Comparison of ENCODE assay signal across 8 cellular contexts in genomic region chr3:182793663-182794454, GRCh38. TPM values are rescaled to one million over a fixed set of nuclear protein-coding genes. Genes with fewer than 3 reads are reported as not detected.
DNase-seq lines count a peak whose midpoint lies in the region; ATAC-seq and TF ChIP-seq lines count a peak whose summit lies in the region.

No MANE protein-coding gene starts in this region.

- H3K27ac ChIP-seq in CD8-positive, alpha-beta T cell (ENCODE audit: low read depth, low read length) = peak overlapping the region; percentile 90
- peak overlapping the region; percentile 33 for H3K27ac ChIP-seq in trophoblast cell (ENCODE audit: low read depth, low read length)
- peak overlapping the region; percentile 98 for H3K27ac ChIP-seq in urinary bladder (ENCODE audit: low read depth)

- peak overlapping the region; percentile 38 for H2BK120ac ChIP-seq in trophoblast cell (ENCODE audit: insufficient read depth, low read length, poor library complexity)

- no peak overlapping the region for H3K23ac ChIP-seq in trophoblast cell (ENCODE audit: low read length)

- H3K4me1 ChIP-seq in CD8-positive, alpha-beta T cell (ENCODE audit: insufficient read depth, low read length) = peaks cover 27% of the 10 kb centered on the region
- no peaks in the 10 kb centered on the region for H3K4me1 ChIP-seq in trophoblast cell (ENCODE audit: control insufficient read depth in 1 of 2, insufficient read depth in 2 of 2, low read length in 2 of 2)
- peaks cover 1% of the 10 kb centered on the region for H3K4me1 ChIP-seq in urinary bladder (ENCODE audit: insufficient read depth)

- H2AK5ac ChIP-seq in trophoblast cell (ENCODE audit: low read length) = no peak overlapping the region

- peaks cover 39% of the 10 kb centered on the region for H3K4me1 Mint-ChIP-seq in CD8-positive, alpha-beta T cell (ENCODE audit: low read depth)

- CTCF ChIA-PET in CD8-positive, alpha-beta T cell (lab: Charles Lee) = interaction anchor here (1.4 to 1.7 kb wide), 2 partner anchors 13 to 50 kb away, joined by 3 read pairs; no protein-coding TSS in a partner anchor

- H3K79me2 ChIP-seq in trophoblast cell (ENCODE audit: control insufficient read depth, insufficient read depth, low read length, poor library complexity) = peaks cover 9% of the 10 kb centered on the region

- peak overlapping the region; percentile 26 for H3K18ac ChIP-seq in trophoblast cell (ENCODE audit: low read length)

- H2AFZ ChIP-seq in trophoblast cell (ENCODE audit: insufficient read depth, low read length, poor library complexity) = peak overlapping the region; percentile 79

- peak overlapping the region; percentile 64 for H4K12ac ChIP-seq in trophoblast cell (ENCODE audit: low read depth, low read length)

- H3K27me3 ChIP-seq in CD8-positive, alpha-beta T cell (ENCODE audit: insufficient read depth, low read length) = no peaks in the 10 kb centered on the region
- H3K27me3 ChIP-seq in trophoblast cell (ENCODE audit: insufficient read depth, low read length) = no peaks in the 10 kb centered on the region

- POLR2A ChIA-PET in CD8-positive, alpha-beta T cell (lab: Charles Lee) = interaction anchor here (0.8 to 2.7 kb wide), 7 partner anchors 10 to 1882 kb away, joined by 3 to 6 read pairs (median 4); partner anchors contain the start of genes FXR1 and KLHL24

- H3K9ac ChIP-seq in trophoblast cell (ENCODE audit: low read length) = peak overlapping the region; percentile 74

- peak overlapping the region; percentile 86 for H3K4me3 ChIP-seq in CD8-positive, alpha-beta T cell (ENCODE audit: low read depth, low read length)
- H3K4me3 ChIP-seq in trophoblast cell (ENCODE audit: low read depth, low read length) = peak overlapping the region; percentile 93
- peak overlapping the region; percentile 99 for H3K4me3 ChIP-seq in urinary bladder (ENCODE audit: low read depth, low read length)

- peak overlapping the region; percentile 78 for H4K8ac ChIP-seq in trophoblast cell (ENCODE audit: low read depth, low read length)

- H3K27me3 Mint-ChIP-seq in CD8-positive, alpha-beta T cell (ENCODE audit: low read depth) = no peaks in the 10 kb centered on the region

- DNase-seq in CD8-positive, alpha-beta T cell = peak; percentile 6 to 72 (median 39)
- DNase-seq in SHP77 treated with DMSO at 0.1 percent for 48 hours (lab: John Stamatoyannopoulos, UW) = peak; percentile 15
- peak; percentile 50 to 66 for DNase-seq in activated naive CD4-positive, alpha-beta T cell treated with anti-CD3 and anti-CD28 coated beads, Interleukin-2, amount 50 U/mL, for 72 hours (ENCODE audit: low spot score in 2 of 2)
- DNase-seq in Right ventricle myocardium superior = peak; percentile 58
- DNase-seq in trophoblast cell = peak; percentile 11 to 32

- intact Hi-C loops in CD8-positive, alpha-beta T cell (cut with DNase I, micrococcal nuclease) = loop anchor here (1.0 to 10.0 kb wide), 9 partner anchors 43 to 1882 kb away; partner anchors contain the start of genes MCCC1 (in 2 of the 2), ALG3 (in 1 of the 2), DCUN1D1 (in 1 of the 2) and EEF1AKMT4 (in 1 of the 2)
- intact Hi-C loops in Right ventricle myocardium superior (cut with DNase I) = no loop called here

- WGBS in trophoblast cell (ENCODE audit: extremely low coverage, insufficient coverage, insufficient read length) = no CpG with 5 or more reads among the region's 86 CpGs
- WGBS in urinary bladder = under 1% methylated on average over 86 of the region's 86 CpGs

- no peak for TF ChIP-seq CTCF in CD8-positive, alpha-beta T cell (IDR thresholded peaks at IDR 0.05)

- H3K9me3 ChIP-seq in CD8-positive, alpha-beta T cell (ENCODE audit: low read length) = no peaks in the 10 kb centered on the region
- no peaks in the 10 kb centered on the region for H3K9me3 ChIP-seq in trophoblast cell (ENCODE audit: insufficient read depth, low read depth, low read length)

- peak overlapping the region; percentile 66 for H3K4ac ChIP-seq in trophoblast cell (ENCODE audit: low read depth, low read length)

- peak overlapping the region; percentile 57 for H2BK5ac ChIP-seq in trophoblast cell (ENCODE audit: low read depth, low read length, poor library complexity)

- peak overlapping the region; percentile 86 for H3K4me2 ChIP-seq in trophoblast cell (ENCODE audit: low read length)

- peaks cover 11% of the 10 kb centered on the region for H3K79me1 ChIP-seq in trophoblast cell (ENCODE audit: low read length)

- H3K4me3 Mint-ChIP-seq in CD8-positive, alpha-beta T cell = peak overlapping the region; percentile 94

- no peaks in the 10 kb centered on the region for H3K9me3 Mint-ChIP-seq in CD8-positive, alpha-beta T cell
- H3K9me3 Mint-ChIP-seq in activated naive CD4-positive, alpha-beta T cell treated with anti-CD3 and anti-CD28 coated beads, Interleukin-2, amount 50 U/mL, for 72 hours = no peaks in the 10 kb centered on the region

- peaks cover 20% of the 10 kb centered on the region for H3K36me3 Mint-ChIP-seq in CD8-positive, alpha-beta T cell
- H3K36me3 Mint-ChIP-seq in activated naive CD4-positive, alpha-beta T cell treated with anti-CD3 and anti-CD28 coated beads, Interleukin-2, amount 50 U/mL, for 72 hours = peaks cover 11 to 23% of the 10 kb centered on the region in 2 donors

- peak; percentile 26 for ATAC-seq in CD8-positive, alpha-beta T cell
- ATAC-seq in GM19397 (IDR thresholded peaks at IDR 0.05; ENCODE audit: unreplicated experiment) = peak; percentile 41
- peak; percentile 21 for ATAC-seq in HG03469 (IDR thresholded peaks at IDR 0.05; ENCODE audit: unreplicated experiment)
- ATAC-seq in activated naive CD4-positive, alpha-beta T cell treated with anti-CD3 and anti-CD28 coated beads, Interleukin-2, amount 50 U/mL, for 72 hours = peak; percentile 47 to 53
- ATAC-seq in Right ventricle myocardium superior (ENCODE audit: poor library complexity) = peak; percentile 69

- H3K14ac ChIP-seq in trophoblast cell (ENCODE audit: low read length) = peak overlapping the region; percentile 67

- H2BK12ac ChIP-seq in trophoblast cell (ENCODE audit: low read length) = no peak overlapping the region

- peak overlapping the region; percentile 96 for H3K27ac Mint-ChIP-seq in CD8-positive, alpha-beta T cell
- peak overlapping the region; percentile 93 to 96 for H3K27ac Mint-ChIP-seq in activated naive CD4-positive, alpha-beta T cell treated with anti-CD3 and anti-CD28 coated beads, Interleukin-2, amount 50 U/mL, for 72 hours

- H4K91ac ChIP-seq in trophoblast cell (ENCODE audit: low read depth, low read length) = peak overlapping the region; percentile 70

- H3K36me3 ChIP-seq in CD8-positive, alpha-beta T cell (ENCODE audit: insufficient read depth, low read length) = no peaks in the 10 kb centered on the region
- H3K36me3 ChIP-seq in trophoblast cell (ENCODE audit: control insufficient read depth in 1 of 2, insufficient read depth in 2 of 2, low read length in 2 of 2) (peaks cover 0 to 3% of the 10 kb centered on the region in 2 experiments), urinary bladder (ENCODE audit: insufficient read depth) (no peaks in the 10 kb centered on the region)

RNA-seq across cellular contexts. Expression of gene ATP11B, which starts 0.6 kb away (rescaled TPM):
- total RNA-seq in CD8-positive, alpha-beta T cell = 100 to 1,000 TPM; 122 to 125 TPM
- total RNA-seq in activated naive CD4-positive, alpha-beta T cell treated with anti-CD3 and anti-CD28 coated beads, Interleukin-2, amount 50 U/mL, for 72 hours = 100 to 1,000 TPM in 1 of 2 donors, 10 to 100 TPM in 1; 93.3 to 105 TPM
- total RNA-seq in Right ventricle myocardium superior (31.5 TPM), urinary bladder (165 TPM)
- polyA plus RNA-seq in trophoblast cell (2013) = 20.9 and 21.3 TPM in 2 replicates
- 18.5 TPM for polyA plus RNA-seq in urinary bladder

Comparison
In these comparisons a context has a peak if more than half of its experiments do, and no peak if none do; other contexts are left out.
1. Peak in every context shown above with its lines: DNase-seq, ATAC-seq, H3K4me3 ChIP-seq and H3K27ac ChIP-seq.
2. H3K27ac ChIP-seq: peak in every context shown above with its lines; median percentile 98 in urinary bladder; 90 in CD8-positive, alpha-beta T cell; 33 in trophoblast cell.